ENCODE assay signal across 8 cellular contexts in the genomic region with DNA sequence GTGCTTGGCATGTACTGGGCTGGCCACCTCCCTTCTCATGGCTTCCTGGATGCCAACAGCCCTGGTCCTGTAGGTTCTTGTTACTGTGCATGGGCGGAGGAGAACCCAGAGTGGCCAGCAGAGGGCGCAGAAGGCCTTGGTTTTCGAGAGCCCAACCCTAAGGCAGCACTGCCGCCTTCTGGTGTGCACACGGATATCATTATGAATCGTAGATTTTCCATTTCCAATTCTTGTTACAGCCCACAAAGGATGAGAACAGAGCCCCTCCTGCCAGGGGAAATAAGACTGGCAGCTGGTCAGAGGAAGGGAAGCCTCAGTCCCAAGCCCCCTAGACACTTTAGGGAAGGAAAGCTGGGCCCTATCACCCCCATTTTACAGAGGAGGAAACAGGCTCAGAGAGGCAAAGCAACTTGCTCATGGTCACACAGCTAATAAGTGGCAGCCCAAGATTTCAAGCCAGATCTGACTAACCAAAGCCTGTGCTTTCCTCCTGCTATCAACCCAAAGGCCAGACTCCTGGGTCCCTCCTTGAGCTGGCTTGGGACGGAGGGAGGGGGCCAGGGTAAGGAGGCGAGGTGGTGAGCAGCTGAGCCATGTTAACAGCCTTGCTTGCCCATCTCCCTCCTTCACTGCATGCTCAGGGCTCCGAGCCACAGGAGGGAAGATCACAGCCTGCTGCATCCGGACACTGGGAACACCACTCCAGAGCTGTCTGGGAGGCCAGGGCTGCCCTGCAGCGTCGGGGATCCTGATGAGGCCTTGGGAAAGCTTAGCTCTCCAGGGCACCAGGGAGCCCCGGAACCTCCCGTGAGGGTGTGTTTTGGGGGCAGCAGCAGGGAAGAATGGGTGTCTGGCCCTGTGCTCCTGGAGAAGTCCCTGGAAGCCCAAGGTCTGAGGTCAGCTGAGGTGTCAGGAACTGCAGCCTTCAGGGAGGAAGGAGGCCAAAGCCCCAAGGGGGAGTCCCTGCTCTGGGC.
DNase-seq lines count a peak whose midpoint lies in the region; ATAC-seq and TF ChIP-seq lines count a peak whose summit lies in the region.
"Not testable (repeated sequence)": the region's sequence is repeated elsewhere in the genome, so short reads cannot be mapped to it uniquely, and the experiment has no call there.

No MANE protein-coding gene starts in this region.

- intact Hi-C loops in CD14-positive monocyte (cut with micrococcal nuclease) = loop anchor here (2.0 to 5.0 kb wide), 2 partner anchors 174 to 175 kb away; no protein-coding TSS in a partner anchor
- intact Hi-C loops in naive thymus-derived CD4-positive, alpha-beta T cell (cut with micrococcal nuclease) = loop anchor here (1.0 to 2.0 kb wide), 6 partner anchors 48 to 175 kb away; no protein-coding TSS in a partner anchor

- DNase-seq in CD14-positive monocyte (ENCODE audit: low spot score) (peak; percentile 87), NCI-H345 treated with DMSO at 0.1 percent for 48 hours (lab: John Stamatoyannopoulos, UW; ENCODE audit: unreplicated experiment) (peak; percentile 61), T-helper 9 cell (peak; percentile 91), fibroblast of the conjunctiva (ENCODE audit: low read depth) (peak; percentile 78)
- not testable (repeated sequence) for DNase-seq in HFF-Myc (ENCODE audit: extremely low read depth, low read depth)
- peak; percentile 96 for DNase-seq in activated naive CD4-positive, alpha-beta T cell treated with anti-CD3 and anti-CD28 coated beads, Interleukin-2, amount 10 ng/mL, durations not matched to agents 7 days and 5 days
- peak; percentile 75 to 89 (median 86) for DNase-seq in naive thymus-derived CD4-positive, alpha-beta T cell
- DNase-seq in stimulated activated CD8-positive, alpha-beta memory T cell treated with anti-CD3 and anti-CD28 coated beads, Interleukin-15, amount 100 ng/mL, for 1 hour (ENCODE audit: low read depth) = peak; percentile 81

- not testable (repeated sequence) for H3K36me3 ChIP-seq in naive thymus-derived CD4-positive, alpha-beta T cell (ENCODE audit: control insufficient read depth in 2 of 3, insufficient read depth in 3 of 3, low read length in 3 of 3)

- not testable (repeated sequence) for H3K4me3 Mint-ChIP-seq in CD14-positive monocyte; activated naive CD4-positive, alpha-beta T cell treated with anti-CD3 and anti-CD28 coated beads, Interleukin-2, amount 10 ng/mL, durations not matched to agents 7 days and 5 days; naive thymus-derived CD4-positive, alpha-beta T cell

- H3K9me3 Mint-ChIP-seq in CD14-positive monocyte; activated naive CD4-positive, alpha-beta T cell treated with anti-CD3 and anti-CD28 coated beads, Interleukin-2, amount 10 ng/mL, durations not matched to agents 7 days and 5 days; naive thymus-derived CD4-positive, alpha-beta T cell: not testable (repeated sequence)

- H3K4me3 ChIP-seq in HFF-Myc (replicated peaks; ENCODE audit: low read depth, low read length); naive thymus-derived CD4-positive, alpha-beta T cell (ENCODE audit: low read length): not testable (repeated sequence)

- CTCF ChIA-PET in activated naive CD4-positive, alpha-beta T cell treated with anti-CD3 and anti-CD28 coated beads, Interleukin-2, amount 10 ng/mL, durations not matched to agents 7 days and 5 days (lab: Charles Lee) = interaction anchor here (0.8 to 2.4 kb wide), 5 partner anchors 16 to 177 kb away, joined by 3 to 10 read pairs (median 6); no protein-coding TSS in a partner anchor
- CTCF ChIA-PET in naive thymus-derived CD4-positive, alpha-beta T cell (lab: Charles Lee) = interaction anchor here (0.7 to 1.2 kb wide), 3 partner anchors 66 to 175 kb away, joined by 3 to 4 read pairs (median 4); no protein-coding TSS in a partner anchor

- peak; percentile 83 for TF ChIP-seq CTCF in CD14-positive monocyte (IDR thresholded peaks at IDR 0.05)
- peak; percentile 62 for TF ChIP-seq CTCF in HFF-Myc (IDR thresholded peaks at IDR 0.05; ENCODE audit: low read depth, low read length, missing control alignments)

- not testable (repeated sequence) for H3K27me3 Mint-ChIP-seq in CD14-positive monocyte (ENCODE audit: low read depth in 3 of 3)
- H3K27me3 Mint-ChIP-seq in activated naive CD4-positive, alpha-beta T cell treated with anti-CD3 and anti-CD28 coated beads, Interleukin-2, amount 10 ng/mL, durations not matched to agents 7 days and 5 days = peaks cover 13% of the 10 kb centered on the region
- H3K27me3 Mint-ChIP-seq in naive thymus-derived CD4-positive, alpha-beta T cell = peaks cover 0 to 12% (median 0%) of the 10 kb centered on the region in 5 donors

- POLR2A ChIA-PET in naive thymus-derived CD4-positive, alpha-beta T cell (lab: Charles Lee) = not testable (repeated sequence)

- H3K9me3 ChIP-seq in naive thymus-derived CD4-positive, alpha-beta T cell (ENCODE audit: control insufficient read depth in 2 of 3, low read length in 3 of 3) = not testable (repeated sequence)

- ATAC-seq in naive thymus-derived CD4-positive, alpha-beta T cell = peak; percentile 97

- H3K36me3 Mint-ChIP-seq in CD14-positive monocyte = peaks cover 2 to 13% of the 10 kb centered on the region in 2 donors
- not testable (repeated sequence) for H3K36me3 Mint-ChIP-seq in activated naive CD4-positive, alpha-beta T cell treated with anti-CD3 and anti-CD28 coated beads, Interleukin-2, amount 10 ng/mL, durations not matched to agents 7 days and 5 days; naive thymus-derived CD4-positive, alpha-beta T cell

- H3K4me1 ChIP-seq in naive thymus-derived CD4-positive, alpha-beta T cell (ENCODE audit: control insufficient read depth in 2 of 2, insufficient read depth in 2 of 2, low read length in 2 of 2) = not testable (repeated sequence)

- H3K27ac Mint-ChIP-seq in CD14-positive monocyte = peak overlapping the region in 1 of 7 donors; percentile 61
- not testable (repeated sequence) for H3K27ac Mint-ChIP-seq in activated naive CD4-positive, alpha-beta T cell treated with anti-CD3 and anti-CD28 coated beads, Interleukin-2, amount 10 ng/mL, durations not matched to agents 7 days and 5 days
- H3K27ac Mint-ChIP-seq in naive thymus-derived CD4-positive, alpha-beta T cell = peak overlapping the region in 2 of 9 donors; percentile 18 to 36

- H3K4me1 Mint-ChIP-seq in CD14-positive monocyte; activated naive CD4-positive, alpha-beta T cell treated with anti-CD3 and anti-CD28 coated beads, Interleukin-2, amount 10 ng/mL, durations not matched to agents 7 days and 5 days; naive thymus-derived CD4-positive, alpha-beta T cell: not testable (repeated sequence)

- not testable (repeated sequence) for H3K27me3 ChIP-seq in naive thymus-derived CD4-positive, alpha-beta T cell (ENCODE audit: control insufficient read depth in 2 of 2, insufficient read depth in 2 of 2, low read length in 2 of 2)

- not testable (repeated sequence) for H3K27ac ChIP-seq in naive thymus-derived CD4-positive, alpha-beta T cell (ENCODE audit: low read depth, low read length)
